ENCODE assay signal across 11 cellular contexts in genomic region chr6:135226537-135226936, GRCh38.
DNase-seq lines count a peak whose midpoint lies in the region; ATAC-seq lines count a peak whose summit lies in the region.
"Had no signal": no experiment of that assay in that cellular context is flagged by ENCODE, and none has a peak within 500 bp of the region (broad histone marks: within the 10 kb centered on the region; RNA-seq: fewer than 3 reads in every experiment).

No MANE protein-coding gene starts in this region.

- DNase-seq in stimulated activated effector memory CD8-positive, alpha-beta T cell treated with anti-CD3 and anti-CD28 coated beads, Interleukin-12 subunit alpha, Interleukin-12 subunit beta, amount 100 ng/mL, for 72 hours (ENCODE audit: low spot score in 2 of 2) = no peak
- DNase-seq in NCI-H2107 treated with DMSO at 0.1 percent for 48 hours (lab: John Stamatoyannopoulos, UW; ENCODE audit: unreplicated experiment) (no peak), NCI-H2196 treated with DMSO at 0.1 percent for 48 hours (lab: John Stamatoyannopoulos, UW; ENCODE audit: unreplicated experiment) (no peak)
- DNase-seq in activated CD8-positive, alpha-beta memory T cell treated with anti-CD3 and anti-CD28 coated beads, Interleukin-2, amount 50 U/mL, for 48 hours = no peak
- DNase-seq: activated gamma-delta T cell, left ventricle myocardium superior, NCI-H187, WERI-Rb-1 had no signal

- H3K9me3 Mint-ChIP-seq in stimulated activated effector memory CD8-positive, alpha-beta T cell treated with anti-CD3 and anti-CD28 coated beads, Interleukin-12 subunit alpha, Interleukin-12 subunit beta, amount 100 ng/mL, for 72 hours = no peaks in the 10 kb centered on the region

- no peak overlapping the region for H3K27ac Mint-ChIP-seq in stimulated activated effector memory CD8-positive, alpha-beta T cell treated with anti-CD3 and anti-CD28 coated beads, Interleukin-12 subunit alpha, Interleukin-12 subunit beta, amount 100 ng/mL, for 72 hours

- peaks cover 24% of the 10 kb centered on the region for H3K4me1 Mint-ChIP-seq in stimulated activated effector memory CD8-positive, alpha-beta T cell treated with anti-CD3 and anti-CD28 coated beads, Interleukin-12 subunit alpha, Interleukin-12 subunit beta, amount 100 ng/mL, for 72 hours

- H3K4me3 Mint-ChIP-seq in stimulated activated effector memory CD8-positive, alpha-beta T cell treated with anti-CD3 and anti-CD28 coated beads, Interleukin-12 subunit alpha, Interleukin-12 subunit beta, amount 100 ng/mL, for 72 hours = no peak overlapping the region

- ATAC-seq in GM19035 (IDR thresholded peaks at IDR 0.05; ENCODE audit: unreplicated experiment) = peak; percentile 79
- ATAC-seq in GM21737 (IDR thresholded peaks at IDR 0.05; ENCODE audit: unreplicated experiment) = peak; percentile 71
- ATAC-seq in HG03175 (IDR thresholded peaks at IDR 0.05; ENCODE audit: unreplicated experiment) = peak; percentile 70
- ATAC-seq in stimulated activated effector memory CD8-positive, alpha-beta T cell treated with anti-CD3 and anti-CD28 coated beads, Interleukin-12 subunit alpha, Interleukin-12 subunit beta, amount 100 ng/mL, for 72 hours = peak; percentile 50
- ATAC-seq: left ventricle myocardium superior had no signal

- H3K36me3 Mint-ChIP-seq in stimulated activated effector memory CD8-positive, alpha-beta T cell treated with anti-CD3 and anti-CD28 coated beads, Interleukin-12 subunit alpha, Interleukin-12 subunit beta, amount 100 ng/mL, for 72 hours = no peaks in the 10 kb centered on the region
